1 cellular context compared by ENCODE assay signal in the genomic region with DNA sequence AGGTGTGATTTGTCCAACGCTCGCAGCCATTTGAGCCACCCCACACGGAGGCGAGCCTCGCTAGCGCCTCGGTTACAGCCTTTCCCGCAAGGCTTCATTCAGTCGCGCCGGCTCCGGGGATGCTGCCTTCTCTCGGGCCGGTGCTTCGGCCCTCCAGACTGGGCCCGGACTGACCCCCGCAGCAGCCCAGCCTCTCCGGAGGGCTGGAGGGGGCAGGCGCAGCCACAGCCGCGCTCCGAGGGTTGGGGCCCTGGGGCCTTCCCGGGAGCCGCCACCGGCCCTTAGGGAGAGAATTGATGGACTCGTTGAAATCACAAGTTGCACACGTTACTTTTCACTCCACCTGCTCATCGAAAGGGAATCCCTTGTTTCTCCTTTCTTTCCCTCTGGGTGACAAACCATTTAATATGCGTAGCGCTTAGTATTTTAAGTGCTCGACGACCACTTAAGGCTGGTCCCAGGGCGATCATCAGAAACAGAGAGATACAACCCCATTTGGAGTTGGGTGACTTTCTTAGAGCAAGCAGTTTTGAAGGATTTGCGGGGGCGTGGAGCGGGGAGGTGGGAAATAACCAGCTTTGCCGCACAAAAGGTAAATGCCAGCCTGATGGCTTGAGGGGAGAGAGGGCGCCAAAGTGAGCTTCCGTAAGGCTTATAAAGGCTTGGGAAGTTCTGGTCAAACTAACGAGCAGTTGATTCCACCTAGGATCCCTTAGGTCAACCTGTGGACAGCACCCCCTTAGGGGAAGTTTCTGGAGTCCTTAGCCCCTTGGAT.
TF ChIP-seq lines count a peak whose summit lies in the region.

No MANE protein-coding gene starts in this region.

TF ChIP-seq in K562, 482 proteins besides CTCF, POLR2A, EP300 and RAD21:
- TF ChIP-seq, protein P1, sequence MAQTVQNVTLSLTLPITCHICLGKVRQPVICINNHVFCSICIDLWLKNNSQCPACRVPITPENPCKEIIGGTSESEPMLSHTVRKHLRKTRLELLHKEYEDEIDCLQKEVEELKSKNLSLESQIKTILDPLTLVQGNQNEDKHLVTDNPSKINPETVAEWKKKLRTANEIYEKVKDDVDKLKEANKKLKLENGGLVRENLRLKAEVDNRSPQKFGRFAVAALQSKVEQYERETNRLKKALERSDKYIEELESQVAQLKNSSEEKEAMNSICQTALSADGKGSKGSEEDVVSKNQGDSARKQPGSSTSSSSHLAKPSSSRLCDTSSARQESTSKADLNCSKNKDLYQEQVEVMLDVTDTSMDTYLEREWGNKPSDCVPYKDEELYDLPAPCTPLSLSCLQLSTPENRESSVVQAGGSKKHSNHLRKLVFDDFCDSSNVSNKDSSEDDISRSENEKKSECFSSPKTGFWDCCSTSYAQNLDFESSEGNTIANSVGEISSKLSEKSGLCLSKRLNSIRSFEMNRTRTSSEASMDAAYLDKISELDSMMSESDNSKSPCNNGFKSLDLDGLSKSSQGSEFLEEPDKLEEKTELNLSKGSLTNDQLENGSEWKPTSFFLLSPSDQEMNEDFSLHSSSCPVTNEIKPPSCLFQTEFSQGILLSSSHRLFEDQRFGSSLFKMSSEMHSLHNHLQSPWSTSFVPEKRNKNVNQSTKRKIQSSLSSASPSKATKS (CRISPR knock-in tag; IDR thresholded peaks at IDR 0.05) = no peak
- peak; percentile 68 for TF ChIP-seq EGR1 (conservative IDR thresholded peaks at IDR 0.05)
- TF ChIP-seq TFAM (CRISPR knock-in tag; conservative IDR thresholded peaks at IDR 0.05) = no peak
- TF ChIP-seq, protein P2, sequence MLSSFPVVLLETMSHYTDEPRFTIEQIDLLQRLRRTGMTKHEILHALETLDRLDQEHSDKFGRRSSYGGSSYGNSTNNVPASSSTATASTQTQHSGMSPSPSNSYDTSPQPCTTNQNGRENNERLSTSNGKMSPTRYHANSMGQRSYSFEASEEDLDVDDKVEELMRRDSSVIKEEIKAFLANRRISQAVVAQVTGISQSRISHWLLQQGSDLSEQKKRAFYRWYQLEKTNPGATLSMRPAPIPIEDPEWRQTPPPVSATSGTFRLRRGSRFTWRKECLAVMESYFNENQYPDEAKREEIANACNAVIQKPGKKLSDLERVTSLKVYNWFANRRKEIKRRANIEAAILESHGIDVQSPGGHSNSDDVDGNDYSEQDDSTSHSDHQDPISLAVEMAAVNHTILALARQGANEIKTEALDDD (IDR thresholded peaks at IDR 0.05) = 0 out of 2 replicates have a peak, but pooled peaks have one; percentile 11
- TF ChIP-seq ETV5 (CRISPR knock-in tag; IDR thresholded peaks at IDR 0.05; ENCODE audit: low read depth) = no peak
- TF ChIP-seq CCAR2 (IDR thresholded peaks at IDR 0.05; ENCODE audit: low read depth, low read length) = no peak
- no peak for TF ChIP-seq POLR3G (IDR thresholded peaks at IDR 0.05; ENCODE audit: extremely low read depth, insufficient read length, insufficient replicate concordance)
- TF ChIP-seq, protein P3, sequence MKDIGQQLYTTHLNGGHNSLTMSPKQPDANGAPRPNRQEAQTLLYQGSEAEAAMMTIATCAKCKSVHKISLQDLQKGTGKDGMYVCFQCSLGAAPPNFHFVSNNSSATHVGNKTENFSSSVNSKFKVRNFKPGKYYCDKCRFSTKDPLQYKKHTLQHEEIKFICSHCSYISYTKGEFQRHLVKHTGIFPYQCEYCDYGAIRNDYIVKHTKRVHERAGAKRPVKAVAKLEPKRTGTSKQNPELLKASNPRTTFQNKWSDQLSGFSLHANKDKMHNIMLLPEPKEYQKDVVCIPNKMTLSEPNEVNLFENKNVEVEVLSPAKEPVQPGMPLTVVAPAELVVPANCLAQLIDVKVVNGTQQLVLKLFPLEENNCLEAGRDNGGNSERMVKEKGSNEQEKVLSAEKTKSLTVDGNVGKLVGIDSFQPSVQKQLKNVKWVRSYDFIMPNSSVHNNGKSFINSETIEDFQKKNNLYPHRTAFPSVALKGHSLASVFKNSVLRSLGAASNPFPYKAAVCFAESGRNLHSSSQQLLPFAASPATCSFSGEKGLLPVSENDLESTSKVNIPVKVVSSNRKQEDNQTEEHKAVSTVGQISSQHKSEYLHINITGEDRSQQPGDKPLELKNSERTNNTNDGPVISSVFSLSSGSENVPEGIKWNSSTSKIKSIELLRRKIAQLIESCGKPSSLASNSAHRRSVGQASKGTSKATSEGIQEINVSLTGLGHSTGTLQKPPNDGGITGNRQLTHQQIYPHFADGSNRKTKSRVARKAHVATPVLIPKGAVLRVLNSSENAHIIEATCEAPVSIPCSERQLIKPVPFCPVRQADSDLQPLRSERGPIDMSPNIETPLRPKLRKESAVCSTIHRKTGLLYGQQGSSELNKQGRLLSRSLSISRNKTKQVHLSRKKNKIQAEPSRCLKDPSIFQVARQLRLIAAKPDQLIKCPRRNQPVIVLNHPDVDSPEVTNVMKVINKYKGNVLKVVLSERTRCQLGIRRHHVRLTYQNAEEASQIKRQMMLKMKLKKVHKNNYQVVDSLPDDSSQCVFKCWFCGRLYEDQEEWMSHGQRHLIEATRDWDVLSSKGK (CRISPR knock-in tag; IDR thresholded peaks at IDR 0.05) = no peak
- no peak for TF ChIP-seq NFYB (IDR thresholded peaks at IDR 0.05; ENCODE audit: extremely low read depth, insufficient read length)
- TF ChIP-seq PTRF (tag; IDR thresholded peaks at IDR 0.05) = no peak
- peak; percentile 30 for TF ChIP-seq CBX2 (IDR thresholded peaks at IDR 0.05; ENCODE audit: insufficient read depth, low read length, poor library complexity, severe bottlenecking)
TF ChIP-seq in K562: peak in this region for 3.
